Comparison of ENCODE assay signal across 13 cellular contexts in genomic region chr16:1673424-1674151, GRCh38. TPM values are rescaled to one million over a fixed set of nuclear protein-coding genes. Genes with fewer than 3 reads are reported as not detected.
A peak's percentile ranks its signal among the peaks of the same experiment; 100 is the strongest.
DNase-seq lines count a peak whose midpoint lies in the region; ATAC-seq lines count a peak whose summit lies in the region.
"Had no signal": no experiment of that assay in that cellular context is flagged by ENCODE, and none has a peak within 500 bp of the region (broad histone marks: within the 10 kb centered on the region; RNA-seq: fewer than 3 reads in every experiment).

No MANE protein-coding gene starts in this region.

- no peak overlapping the region for H3K4me3 ChIP-seq in neuronal stem cell (ENCODE audit: low read length in 2 of 2)

- no CpG with 5 or more reads among the region's 26 CpGs for WGBS in neuronal stem cell (ENCODE audit: extremely low coverage in 2 of 2, insufficient read length in 2 of 2, insufficient replicate concordance in 1 of 2), 2 donors

- no peak overlapping the region for H3K9ac ChIP-seq in neuronal stem cell (ENCODE audit: low read depth, low read length, poor library complexity)

- no peaks in the 10 kb centered on the region for H3K4me1 ChIP-seq in neuronal stem cell (ENCODE audit: control insufficient read depth in 2 of 2, insufficient read depth in 1 of 2, low read depth in 1 of 2, low read length in 2 of 2)

- H3K9me3 ChIP-seq in neuronal stem cell (replicated peaks in 1 of 2; ENCODE audit: control insufficient read depth in 2 of 2, insufficient read depth in 1 of 2, low read depth in 1 of 2, low read length in 2 of 2): no peaks in the 10 kb centered on the region
- H3K9me3 ChIP-seq: Caco-2 had no signal

- H2AFZ ChIP-seq in neuronal stem cell (ENCODE audit: low read length): no peak overlapping the region

- no peak overlapping the region for H2BK12ac ChIP-seq in neuronal stem cell (ENCODE audit: low read length)

- no peak overlapping the region for H3K23ac ChIP-seq in neuronal stem cell (ENCODE audit: low read depth, low read length, poor library complexity)

- no peak overlapping the region for H2BK120ac ChIP-seq in neuronal stem cell (ENCODE audit: low read depth, low read length)

- H3K36me3 ChIP-seq in neuronal stem cell (replicated peaks in 1 of 2; ENCODE audit: control insufficient read depth in 2 of 2, insufficient read depth in 2 of 2, low read length in 2 of 2): peaks cover 59 to 86% of the 10 kb centered on the region in 2 donors

- H4K8ac ChIP-seq in neuronal stem cell (ENCODE audit: low read depth, low read length): no peak overlapping the region

- intact Hi-C loops in Right ventricle myocardium superior (cut with DNase I) (no loop called here), cardiac septum (cut with DNase I) (no loop called here)

- no peak overlapping the region for H3K14ac ChIP-seq in neuronal stem cell (ENCODE audit: low read length)

- H2AK5ac ChIP-seq in neuronal stem cell (ENCODE audit: low read depth, low read length): no peak overlapping the region

- no peak overlapping the region for H2BK15ac ChIP-seq in neuronal stem cell (ENCODE audit: low read length)

- ATAC-seq in Right ventricle myocardium superior (ENCODE audit: poor library complexity): no peak
- no peak for ATAC-seq in GM18909 (IDR thresholded peaks at IDR 0.05; ENCODE audit: poor library complexity, unreplicated experiment)
- ATAC-seq: CD8-positive, alpha-beta T cell; HCT116 had no signal

- no peak overlapping the region for H3K4ac ChIP-seq in neuronal stem cell (ENCODE audit: low read length)

- no peak overlapping the region for H3K4me2 ChIP-seq in neuronal stem cell (ENCODE audit: insufficient read depth, low read length, poor library complexity, severe bottlenecking)

- no peak overlapping the region for H3K27ac ChIP-seq in neuronal stem cell (replicated peaks; ENCODE audit: low read length)
- H3K27ac ChIP-seq: 22Rv1 had no signal

- H3K18ac ChIP-seq in neuronal stem cell (ENCODE audit: low read length): no peak overlapping the region

- H3K27me3 ChIP-seq in neuronal stem cell (ENCODE audit: control insufficient read depth in 3 of 3, insufficient read depth in 3 of 3, low read depth in 1 of 3, low read length in 3 of 3): no peaks in the 10 kb centered on the region

- H4K91ac ChIP-seq in neuronal stem cell (ENCODE audit: low read depth, low read length, poor library complexity): no peak overlapping the region

- peaks cover 7% of the 10 kb centered on the region for H3K79me1 ChIP-seq in neuronal stem cell (ENCODE audit: low read depth, low read length)

- peak overlapping the region; percentile 20 for H2BK5ac ChIP-seq in neuronal stem cell (ENCODE audit: low read length)

- DNase-seq in Right ventricle myocardium superior: peak; percentile 16
- no peak for DNase-seq in cardiac septum (ENCODE audit: low spot score)
- DNase-seq in ecto neural progenitor cell (ENCODE audit: low spot score): peak; percentile 37
- no peak for DNase-seq in neuronal stem cell (ENCODE audit: low spot score)
- DNase-seq in NCI-H128 (lab: John Stamatoyannopoulos, UW; ENCODE audit: unreplicated experiment): no peak
- no peak for DNase-seq in dedifferentiated amniotic fluid mesenchymal stem cell (ENCODE audit: extremely low spot score)
- DNase-seq: Caco-2; CD8-positive, alpha-beta T cell; DND-41; GDM1 had no signal

RNA-seq across cellular contexts. Expression of gene JPT2, which starts 4.5 kb away (rescaled TPM):
- total RNA-seq in Right ventricle myocardium superior (30.6 TPM), cardiac septum (26.2 TPM)
- polyA plus RNA-seq in neuronal stem cell (2013, experiment 1 of 2): 134 TPM
- 135 TPM for polyA plus RNA-seq in neuronal stem cell (2013, experiment 2 of 2)

RNA-seq across cellular contexts. Expression of gene MAPK8IP3, which starts 32.4 kb away (rescaled TPM):
- total RNA-seq in Right ventricle myocardium superior (61.4 TPM), cardiac septum (71.4 TPM)
- polyA plus RNA-seq in neuronal stem cell (2013, experiment 1 of 2): 35.9 TPM
- polyA plus RNA-seq in neuronal stem cell (2013, experiment 2 of 2): 36.6 TPM

Comparison
In these comparisons a context has a peak if more than half of its experiments do, and no peak if none do; other contexts are left out.
1. DNase-seq: peak in Right ventricle myocardium superior (single experiment) and ecto neural progenitor cell (single experiment); none in cardiac septum (single experiment), neuronal stem cell (single experiment), NCI-H128 (single experiment) and dedifferentiated amniotic fluid mesenchymal stem cell (single experiment).